ENCODE assay signal across 8 cellular contexts in genomic region chr5:173324115-173325001, GRCh38. TPM values are rescaled to one million over a fixed set of nuclear protein-coding genes. Genes with fewer than 3 reads are reported as not detected.
DNase-seq lines count a peak whose midpoint lies in the region; ATAC-seq and TF ChIP-seq lines count a peak whose summit lies in the region.

No MANE protein-coding gene starts in this region.

- intact Hi-C loops in IMR-90 (cut with micrococcal nuclease), result loop anchor here (1.0 to 5.0 kb wide), 2 partner anchors 73 to 171 kb away; no protein-coding TSS in a partner anchor
- intact Hi-C loops in left colon (cut with DNase I, micrococcal nuclease), result no loop called here

- no peaks in the 10 kb centered on the region for H3K9me3 Mint-ChIP-seq in type B pancreatic cell

- peak overlapping the region; percentile 65 for H3K14ac ChIP-seq in IMR-90 (replicated peaks; ENCODE audit: low read depth, low read length)

- no peaks in the 10 kb centered on the region for H3K9me3 ChIP-seq in IMR-90 (ENCODE audit: control insufficient read depth, insufficient read depth, low read length)

- ATAC-seq in IMR-90 (ENCODE audit: low read depth) (peak; percentile 16), left colon (peak; percentile 91), GM21825 (IDR thresholded peaks at IDR 0.05; ENCODE audit: unreplicated experiment) (no peak)

- H3K36me3 Mint-ChIP-seq in type B pancreatic cell, result peaks cover 32% of the 10 kb centered on the region

- H2BK5ac ChIP-seq in IMR-90 (ENCODE audit: low read depth, low read length, poor library complexity, severe bottlenecking), result peak overlapping the region; percentile 46

- H3K4me1 Mint-ChIP-seq in type B pancreatic cell (ENCODE audit: unreplicated experiment), result peaks cover 43% of the 10 kb centered on the region

- peak overlapping the region; percentile 80 for H4K5ac ChIP-seq in IMR-90 (ENCODE audit: low read depth, low read length)

- H3K36me3 ChIP-seq in BJ (ENCODE audit: control insufficient read depth, insufficient read depth, low read length) (peaks cover 43% of the 10 kb centered on the region), IMR-90 (ENCODE audit: control insufficient read depth, insufficient read depth, low read length) (peaks cover 60% of the 10 kb centered on the region)

- H2AK5ac ChIP-seq in IMR-90 (ENCODE audit: low read depth, low read length), result peak overlapping the region; percentile 90

- peak overlapping the region; percentile 70 for H2AK9ac ChIP-seq in IMR-90 (replicated peaks; ENCODE audit: low read depth, low read length, poor library complexity)

- dilution Hi-C loops in IMR-90 (cut with HindIII; ENCODE audit: low sequenced_read_pairs, unreplicated experiment), result no loop called here

- peak overlapping the region; percentile 94 for H3K4ac ChIP-seq in IMR-90 (ENCODE audit: low read depth, low read length)

- CTCF ChIA-PET in BJ (lab: Yijun Ruan, JAX) (no interaction called here), IMR-90 (lab: Yijun Ruan, JAX) (no interaction called here)

- H3K27ac Mint-ChIP-seq in type B pancreatic cell, result peak overlapping the region; percentile 37

- H2BK120ac ChIP-seq in IMR-90 (ENCODE audit: low read depth, low read length), result peak overlapping the region; percentile 88

- no TSS peak for BruUV-seq in IMR-90 (replicated peaks; lab: Mats Ljungman, UMichigan)

- TF ChIP-seq CTCF in BJ (IDR thresholded peaks at IDR 0.05; ENCODE audit: insufficient read depth, low read depth, low read length) (no peak), IMR-90 (conservative IDR thresholded peaks at IDR 0.05; ENCODE audit: low read depth, low read length) (no peak), type B pancreatic cell (conservative IDR thresholded peaks at IDR 0.05) (no peak)

- H3K4me3 ChIP-seq in BJ (ENCODE audit: low read depth, low read length), result peak overlapping the region; percentile 52
- peak overlapping the region; percentile 89 for H3K4me3 ChIP-seq in IMR-90 (ENCODE audit: insufficient read depth, low read depth, low read length)

- TF ChIP-seq RAD21 in IMR-90 (IDR thresholded peaks at IDR 0.05; ENCODE audit: low read length), result peak; percentile 5; the same call in 1 of the 2 replicates

- in situ Hi-C loops in IMR-90 (cut with MboI; ENCODE audit: low sequenced_read_pairs), result no loop called here

- H3K18ac ChIP-seq in IMR-90 (ENCODE audit: low read depth, low read length), result peak overlapping the region; percentile 88

- H4K20me1 ChIP-seq in IMR-90 (ENCODE audit: insufficient read depth, low read length), result peaks cover 71% of the 10 kb centered on the region

- peaks cover 42% of the 10 kb centered on the region for H3K4me1 ChIP-seq in IMR-90 (ENCODE audit: control insufficient read depth, insufficient read depth, low read length)

- no peak for DNase-seq in BJ (ENCODE audit: low read depth)
- peak; percentile 89 for DNase-seq in IMR-90
- DNase-seq in amygdala (lab: John Stamatoyannopoulos, UW), result peak in 47 of 56 donors; percentile 13 to 82 (median 45)
- peak; percentile 88 to 93 for DNase-seq in left colon
- no peak for DNase-seq in type B pancreatic cell (ENCODE audit: extremely low spot score, unreplicated experiment)
- DNase-seq in CD1c-positive myeloid dendritic cell (ENCODE audit: extremely low spot score), result no peak
- DNase-seq in NCI-H187 (lab: John Stamatoyannopoulos, UW), result no peak

- peaks cover 21% of the 10 kb centered on the region for H3K9me1 ChIP-seq in IMR-90 (ENCODE audit: insufficient read depth, low read length)

- peak overlapping the region; percentile 73 for H3K27ac ChIP-seq in IMR-90 (ENCODE audit: insufficient read depth, low read length)

- peak overlapping the region; percentile 41 to 76 for H4K8ac ChIP-seq in IMR-90 (ENCODE audit: low read depth in 2 of 2, low read length in 2 of 2)

- peak overlapping the region; percentile 62 for H2AFZ ChIP-seq in IMR-90 (replicated peaks; ENCODE audit: low read length, poor library complexity)

- peak overlapping the region; percentile 54; the same call in 1 of the 2 replicates for H3K56ac ChIP-seq in IMR-90 (ENCODE audit: extremely low read depth, insufficient read depth, low read length)

- H3K27me3 ChIP-seq in BJ (ENCODE audit: control insufficient read depth, insufficient read depth, low read length) (no peaks in the 10 kb centered on the region), IMR-90 (ENCODE audit: control insufficient read depth, insufficient read depth, low read length) (no peaks in the 10 kb centered on the region)

- peak overlapping the region; percentile 85 for H3K4me2 ChIP-seq in IMR-90 (ENCODE audit: low read depth, low read length)

- peak; percentile 25 for TF ChIP-seq POLR2A in IMR-90 (IDR thresholded peaks at IDR 0.05; ENCODE audit: low read depth, low read length)

- peak overlapping the region; percentile 97 for H3K9ac ChIP-seq in IMR-90 (ENCODE audit: low read depth, low read length)

- peak overlapping the region; percentile 30; the same call in 2 of the 3 replicates for H2BK15ac ChIP-seq in IMR-90 (ENCODE audit: low read depth, low read length)

- POLR2A ChIA-PET in BJ (lab: Charles Lee) (no interaction called here), IMR-90 (lab: Charles Lee; ENCODE audit: unreplicated experiment) (no interaction called here)

- peak overlapping the region; percentile 90 for H3K23ac ChIP-seq in IMR-90 (ENCODE audit: low read depth, low read length)

- WGBS in IMR-90 (ENCODE audit: extremely low coverage in 2 of 2, insufficient read length in 1 of 2), 2 experiments, result 10% methylated on average over 4 of the region's 29 CpGs; no CpG with 5 or more reads in 1 of the 2 experiments

- peak overlapping the region; percentile 74 for H2BK20ac ChIP-seq in IMR-90 (ENCODE audit: low read depth, low read length)

- H3K79me1 ChIP-seq in IMR-90 (ENCODE audit: low read depth in 1 of 2, low read length in 2 of 2), result peaks cover 40 to 69% of the 10 kb centered on the region in 2 experiments

- H4K91ac ChIP-seq in IMR-90 (ENCODE audit: insufficient read depth, low read depth, low read length), result peak overlapping the region; percentile 81

- H3K4me3 Mint-ChIP-seq in type B pancreatic cell, result peak overlapping the region; percentile 70

- H3K27me3 Mint-ChIP-seq in type B pancreatic cell, result peaks cover 45% of the 10 kb centered on the region

TF ChIP-seq in IMR-90, 13 proteins besides CTCF, POLR2A, EP300 and RAD21:
- TF ChIP-seq SMC3 (IDR thresholded peaks at IDR 0.05; ENCODE audit: low read depth, low read length) (no peak), MAFK (IDR thresholded peaks at IDR 0.05; ENCODE audit: low read depth, low read length) (no peak), MXI1 (IDR thresholded peaks at IDR 0.05; ENCODE audit: borderline replicate concordance, low read depth, low read length) (peak; percentile 34; the same call in 1 of the 2 replicates), RCOR1 (IDR thresholded peaks at IDR 0.05; ENCODE audit: insufficient replicate concordance, low read length) (no peak), FOS (IDR thresholded peaks at IDR 0.05; ENCODE audit: low read depth, low read length) (no peak), USF2 (IDR thresholded peaks at IDR 0.05; ENCODE audit: low read depth, low read length) (peak; percentile 8; the same call in 1 of the 2 replicates), CEBPB (IDR thresholded peaks at IDR 0.05; ENCODE audit: low read depth, low read length) (no peak), BHLHE40 (IDR thresholded peaks at IDR 0.05; ENCODE audit: low read depth, low read length) (no peak), NFE2L2 (IDR thresholded peaks at IDR 0.05; ENCODE audit: low read depth, low read length) (no peak), MAZ (IDR thresholded peaks at IDR 0.05; ENCODE audit: borderline replicate concordance, low read depth, low read length) (peak; percentile 41; the same call in 1 of the 2 replicates)

RNA-seq across cellular contexts. Expression of gene STC2, which starts 3.9 kb away (rescaled TPM):
- polyA plus RNA-seq in BJ (2011; rRNA removed) (168 and 181 TPM in 2 replicates), IMR-90 (2012; rRNA removed) (157 and 270 TPM in 2 replicates)
- 148 and 149 TPM in 2 replicates for polyA minus RNA-seq in BJ (2011; rRNA and poly(A)+ RNA removed)
- total RNA-seq in IMR-90 (2012; rRNA removed) (87.5 and 259 TPM in 2 replicates), left colon (1 to 10 TPM in 1 of 2 donors, under 1 TPM in 1; 0.43 to 1.7 TPM), type B pancreatic cell (ENCODE audit: low replicate concordance) (25.7 and 45.3 TPM in 2 replicates)
- 105 and 264 TPM in 2 replicates for polyA plus RNA-seq in IMR-90 (2012; cell fraction: cytosol; rRNA removed)
- polyA plus RNA-seq in IMR-90 (2012; cell fraction: nucleus; rRNA removed; ENCODE audit: low replicate concordance), result 249 and 547 TPM in 2 replicates

Comparison
In these comparisons a context has a peak if more than half of its experiments do, and no peak if none do; other contexts are left out.
1. DNase-seq: peak in IMR-90 (single experiment), amygdala (47 of 56) and left colon (2 of 2); none in BJ (single experiment), type B pancreatic cell (single experiment), CD1c-positive myeloid dendritic cell (single experiment) and NCI-H187 (0 of 2).